ENCODE assay signal across 8 cellular contexts in the genomic region with DNA sequence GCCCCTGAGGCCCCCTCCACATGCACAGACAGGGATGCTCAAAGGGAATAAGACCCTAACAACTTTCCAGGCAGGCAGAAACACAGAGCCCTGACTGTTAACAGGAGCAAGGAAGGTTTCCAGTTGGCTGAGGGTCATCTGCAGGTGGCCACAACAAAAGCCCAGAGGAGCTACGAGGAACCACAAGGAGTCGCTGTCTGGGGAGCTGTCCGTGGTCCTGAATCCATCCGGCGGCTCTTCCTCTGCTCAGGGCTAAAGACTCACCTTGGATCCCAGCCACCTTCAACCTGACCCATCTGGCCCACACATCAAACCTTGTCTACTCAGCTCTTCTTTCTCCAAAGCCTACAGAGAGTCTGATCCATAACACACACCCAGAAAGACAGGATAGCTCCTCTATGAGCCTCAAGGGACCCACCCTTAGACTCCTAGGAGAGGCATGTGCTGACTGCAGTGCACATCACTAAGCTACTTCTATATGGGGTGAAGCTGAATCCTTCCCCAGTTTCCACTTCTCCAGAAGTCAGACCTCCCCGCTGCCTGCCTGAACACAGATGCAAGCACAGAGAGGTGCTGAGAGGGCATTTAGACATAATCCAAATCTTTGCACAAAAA.
DNase-seq lines count a peak whose midpoint lies in the region; ATAC-seq and TF ChIP-seq lines count a peak whose summit lies in the region.

No MANE protein-coding gene starts in this region.

- intact Hi-C loops in activated CD4-positive, alpha-beta T cell treated with anti-CD3 and anti-CD28 coated beads for 36 hours (cut with DNase I, micrococcal nuclease) = no loop called here

- ATAC-seq in activated CD4-positive, alpha-beta T cell treated with anti-CD3 and anti-CD28 coated beads for 36 hours = peak; percentile 73
- no peak for ATAC-seq in HG03432 (IDR thresholded peaks at IDR 0.05; ENCODE audit: unreplicated experiment)

- no peak overlapping the region for H4K5ac ChIP-seq in mesendoderm (ENCODE audit: low read length)

- no peak overlapping the region for H2AFZ ChIP-seq in Karpas-422 (ENCODE audit: low read length)

- POLR2A ChIA-PET in activated CD4-positive, alpha-beta T cell treated with anti-CD3 and anti-CD28 coated beads for 36 hours (lab: Charles Lee) = no interaction called here

- no peak overlapping the region for H3K4me3 Mint-ChIP-seq in activated CD4-positive, alpha-beta T cell treated with anti-CD3 and anti-CD28 coated beads for 36 hours

- H3K27me3 ChIP-seq in Karpas-422 (ENCODE audit: low read length) (no peaks in the 10 kb centered on the region), mesendoderm (ENCODE audit: insufficient read depth, low read length, poor library complexity) (no peaks in the 10 kb centered on the region), tibial nerve (peaks cover 0 to 4% of the 10 kb centered on the region in 2 donors)

- WGBS in mesendoderm (ENCODE audit: extremely low coverage, insufficient coverage, low lambda C conversion rate) = no CpG with 5 or more reads among the region's 6 CpGs
- 12 to 16% methylated on average over 6 of the region's 6 CpGs for WGBS in tibial nerve, 2 donors

- no peaks in the 10 kb centered on the region for H3K79me1 ChIP-seq in mesendoderm (ENCODE audit: low read length)

- H3K9me2 ChIP-seq in Karpas-422 (replicated peaks; ENCODE audit: insufficient read depth, low read length) = no peaks in the 10 kb centered on the region

- TF ChIP-seq EP300 in tibial nerve (IDR thresholded peaks at IDR 0.05) = no peak

- no peaks in the 10 kb centered on the region for H3K4me1 Mint-ChIP-seq in activated CD4-positive, alpha-beta T cell treated with anti-CD3 and anti-CD28 coated beads for 36 hours

- no peak overlapping the region for H3K18ac ChIP-seq in mesendoderm (ENCODE audit: low read length)

- H3K9ac ChIP-seq in Karpas-422 (ENCODE audit: low read length) (no peak overlapping the region), mesendoderm (ENCODE audit: low read length) (no peak overlapping the region)

- H3K9me3 Mint-ChIP-seq in activated CD4-positive, alpha-beta T cell treated with anti-CD3 and anti-CD28 coated beads for 36 hours (ENCODE audit: low read depth) = no peaks in the 10 kb centered on the region

- TF ChIP-seq POLR2A in tibial nerve (IDR thresholded peaks at IDR 0.05) = no peak

- H2BK5ac ChIP-seq in mesendoderm (ENCODE audit: low read length) = no peak overlapping the region

- no peak overlapping the region for H3K4ac ChIP-seq in mesendoderm (ENCODE audit: low read depth, low read length)

- no peaks in the 10 kb centered on the region for H3K36me3 Mint-ChIP-seq in activated CD4-positive, alpha-beta T cell treated with anti-CD3 and anti-CD28 coated beads for 36 hours (ENCODE audit: low read depth)

- TF ChIP-seq CTCF in tibial nerve (IDR thresholded peaks at IDR 0.05) = peak in 4 of 5 experiments; percentile 16 to 38 (median 31)

- H3K27ac Mint-ChIP-seq in activated CD4-positive, alpha-beta T cell treated with anti-CD3 and anti-CD28 coated beads for 36 hours = no peak overlapping the region

- no peak overlapping the region for H3K23ac ChIP-seq in mesendoderm (ENCODE audit: low read length)

- H3K27me3 Mint-ChIP-seq in activated CD4-positive, alpha-beta T cell treated with anti-CD3 and anti-CD28 coated beads for 36 hours = peaks cover 20% of the 10 kb centered on the region

- H3K79me2 ChIP-seq in Karpas-422 (ENCODE audit: low read length) (no peaks in the 10 kb centered on the region), mesendoderm (ENCODE audit: control insufficient read depth, insufficient read depth, low read length) (no peaks in the 10 kb centered on the region)

- H3K27ac ChIP-seq in Karpas-422 (ENCODE audit: low read length) (no peak overlapping the region), mesendoderm (ENCODE audit: low read depth, low read length) (no peak overlapping the region), tibial nerve (no peak overlapping the region)

- H4K20me1 ChIP-seq in Karpas-422 (ENCODE audit: insufficient read depth, low read depth, low read length) = no peaks in the 10 kb centered on the region

- no peak overlapping the region for H2BK120ac ChIP-seq in mesendoderm (ENCODE audit: low read depth, low read length)

- DNase-seq in EH (ENCODE audit: low read depth) (peak; percentile 62), Karpas-422 (peak; percentile 79), dedifferentiated amniotic fluid mesenchymal stem cell (ENCODE audit: extremely low spot score) (peak; percentile 19), mesendoderm (peak; percentile 78), tibial nerve (ENCODE audit: low spot score in 2 of 2) (no peak), NCI-H69 (lab: John Stamatoyannopoulos, UW) (no peak)
- peak; percentile 83 for DNase-seq in activated CD4-positive, alpha-beta T cell treated with anti-CD3 and anti-CD28 coated beads for 36 hours

- no peak overlapping the region for H4K8ac ChIP-seq in mesendoderm (ENCODE audit: low read depth, low read length)

- H3K36me3 ChIP-seq in Karpas-422 (ENCODE audit: insufficient read depth, low read length) = no peaks in the 10 kb centered on the region
- H3K36me3 ChIP-seq in mesendoderm (ENCODE audit: control insufficient read depth, insufficient read depth, low read length) = no peaks in the 10 kb centered on the region
- H3K36me3 ChIP-seq in tibial nerve = no peaks in the 10 kb centered on the region

- CTCF ChIA-PET in activated CD4-positive, alpha-beta T cell treated with anti-CD3 and anti-CD28 coated beads for 36 hours (lab: Charles Lee) = interaction anchor here (0.6 to 3.2 kb wide), 21 partner anchors 9 to 255 kb away, joined by 3 to 20 read pairs (median 4); no protein-coding TSS in a partner anchor

- H2BK15ac ChIP-seq in mesendoderm (replicated peaks; ENCODE audit: low read depth) = no peak overlapping the region

- no peak overlapping the region for H3K56ac ChIP-seq in mesendoderm (ENCODE audit: low read length)

- H3K4me2 ChIP-seq in Karpas-422 (ENCODE audit: low read depth, low read length, poor library complexity, severe bottlenecking) (no peak overlapping the region), mesendoderm (ENCODE audit: low read length) (no peak overlapping the region)

- H3K9me3 ChIP-seq in Karpas-422 (ENCODE audit: low read length) (no peaks in the 10 kb centered on the region), tibial nerve (no peaks in the 10 kb centered on the region)

- H3K4me3 ChIP-seq in Karpas-422 (ENCODE audit: low read length) = no peak overlapping the region
- H3K4me3 ChIP-seq in mesendoderm (ENCODE audit: low read length) = no peak overlapping the region
- H3K4me3 ChIP-seq in tibial nerve = no peak overlapping the region

- H3K4me1 ChIP-seq in Karpas-422 (ENCODE audit: low read length) = no peaks in the 10 kb centered on the region
- no peaks in the 10 kb centered on the region for H3K4me1 ChIP-seq in mesendoderm (ENCODE audit: control insufficient read depth, low read depth, low read length)
- peaks cover 0 to 9% (median 0%) of the 10 kb centered on the region in 4 donors for H3K4me1 ChIP-seq in tibial nerve

- no peak overlapping the region for H2AK5ac ChIP-seq in mesendoderm (ENCODE audit: low read length)

Comparison
In these comparisons a context has a peak if more than half of its experiments do, and no peak if none do; other contexts are left out.
1. DNase-seq: peak in EH (single experiment), Karpas-422 (single experiment), activated CD4-positive, alpha-beta T cell treated with anti-CD3 and anti-CD28 coated beads for 36 hours (single experiment), dedifferentiated amniotic fluid mesenchymal stem cell (single experiment) and mesendoderm (single experiment); none in tibial nerve (0 of 2) and NCI-H69 (single experiment).